In the genomic region with DNA sequence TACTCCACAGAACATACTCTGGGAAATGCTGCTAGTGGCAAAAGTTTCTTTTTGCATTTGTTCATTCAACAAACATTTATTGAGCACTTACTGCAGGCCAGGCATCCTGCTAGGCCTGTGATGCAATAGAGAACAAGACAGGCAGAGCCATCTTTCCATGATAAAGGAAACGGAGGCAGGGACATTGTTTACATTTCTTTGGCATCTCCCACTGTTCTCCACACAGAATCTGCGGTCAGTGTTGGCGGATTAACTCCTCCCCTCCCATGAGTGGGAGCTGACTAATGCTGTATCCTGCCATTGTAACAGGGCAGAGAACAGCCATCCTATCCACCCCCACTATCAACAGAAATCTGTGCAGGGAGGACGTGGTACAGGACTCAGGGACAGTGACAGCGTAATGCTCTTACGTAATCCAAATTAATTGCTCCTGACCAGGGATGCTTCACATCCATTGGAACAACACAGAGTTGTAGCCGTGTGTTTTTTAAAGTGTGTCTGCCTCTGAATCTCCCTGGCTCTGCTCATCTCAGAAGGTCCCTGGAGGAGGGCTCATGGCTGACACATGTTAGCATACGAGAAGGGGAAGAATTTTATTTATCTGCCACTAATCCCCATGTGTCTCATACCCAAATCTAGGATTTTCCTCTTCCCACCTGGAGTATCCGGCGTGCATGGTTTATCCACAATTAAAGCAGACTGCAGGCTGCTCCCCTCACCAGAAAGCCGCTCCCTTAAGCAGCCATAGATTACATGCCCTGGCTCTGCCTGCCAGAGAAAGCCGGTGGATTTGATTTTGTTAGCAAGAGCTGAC, we compare ENCODE assay signal across 10 cellular contexts. TPM values are rescaled to one million over a fixed set of nuclear protein-coding genes. Genes with fewer than 3 reads are reported as not detected.
A peak's percentile ranks its signal among the peaks of the same experiment; 100 is the strongest.
DNase-seq lines count a peak whose midpoint lies in the region; ATAC-seq, FAIRE-seq and TF ChIP-seq lines count a peak whose summit lies in the region.
"Had no signal": no experiment of that assay in that cellular context is flagged by ENCODE, and none has a peak within 500 bp of the region (broad histone marks: within the 10 kb centered on the region; RNA-seq: fewer than 3 reads in every experiment).

No MANE protein-coding gene starts in this region.

- no peak for TF ChIP-seq POLR2A in Peyer's patch (IDR thresholded peaks at IDR 0.05)

- no peak overlapping the region for H3K14ac ChIP-seq in mesenchymal stem cell (ENCODE audit: low read length in 2 of 2)

- H2BK120ac ChIP-seq in mesenchymal stem cell (ENCODE audit: low read depth, low read length) = peak overlapping the region; percentile 69

- no peaks in the 10 kb centered on the region for H3K27me3 Mint-ChIP-seq in T-cell
- peaks cover 1 to 4% of the 10 kb centered on the region in 2 donors for H3K27me3 Mint-ChIP-seq in CD4-positive, alpha-beta memory T cell
- H3K27me3 Mint-ChIP-seq: dendritic cell treated with granulocyte-macrophage colony-stimulating factor and Interleukin-4, amounts not matched to agents 40 ng/mL and 50 ng/mL, for 4 days had no signal

- POLR2A ChIA-PET in T-cell (lab: Charles Lee) = no interaction called here
- POLR2A ChIA-PET in CD4-positive, alpha-beta memory T cell (lab: Charles Lee; ENCODE audit: partially characterized antibody) = no interaction called here

- H3K4me3 Mint-ChIP-seq in T-cell = no peak overlapping the region
- H3K4me3 Mint-ChIP-seq in CD4-positive, alpha-beta memory T cell = no peak overlapping the region
- H3K4me3 Mint-ChIP-seq: dendritic cell treated with granulocyte-macrophage colony-stimulating factor and Interleukin-4, amounts not matched to agents 40 ng/mL and 50 ng/mL, for 4 days had no signal

- H3K27me3 ChIP-seq in bronchial epithelial cell (ENCODE audit: control insufficient read depth, insufficient read depth, low read length) (no peaks in the 10 kb centered on the region), mesenchymal stem cell (ENCODE audit: control insufficient read depth in 1 of 2, insufficient read depth in 1 of 2, low read length in 2 of 2) (no peaks in the 10 kb centered on the region), Peyer's patch (no peaks in the 10 kb centered on the region)
- no peaks in the 10 kb centered on the region for H3K27me3 ChIP-seq in CD4-positive, alpha-beta memory T cell (ENCODE audit: insufficient read depth, low read length)

- H2AK5ac ChIP-seq in mesenchymal stem cell (ENCODE audit: low read length, severe bottlenecking) = peak overlapping the region; percentile 65

- peak overlapping the region in 1 of 2 experiments; percentile 93 for H2BK12ac ChIP-seq in mesenchymal stem cell (ENCODE audit: low read length in 2 of 2)

- H3K4me3 ChIP-seq in bronchial epithelial cell (ENCODE audit: low read depth, low read length) = no peak overlapping the region
- peak overlapping the region in 1 of 2 experiments; percentile 25 for H3K4me3 ChIP-seq in mesenchymal stem cell (ENCODE audit: insufficient read depth in 1 of 2, low read depth in 1 of 2, low read length in 2 of 2)
- no peak overlapping the region for H3K4me3 ChIP-seq in CD4-positive, alpha-beta memory T cell (ENCODE audit: low read length in 2 of 2)
- H3K4me3 ChIP-seq in Peyer's patch = no peak overlapping the region
- H3K4me3 ChIP-seq: skin epidermis had no signal

- H3K9me3 ChIP-seq in mesenchymal stem cell (ENCODE audit: control insufficient read depth, low read length) (no peaks in the 10 kb centered on the region), Peyer's patch (no peaks in the 10 kb centered on the region)
- H3K9me3 ChIP-seq in CD4-positive, alpha-beta memory T cell (ENCODE audit: control insufficient read depth in 1 of 2, low read length in 2 of 2) = no peaks in the 10 kb centered on the region

- FAIRE-seq in bronchial epithelial cell (lab: Jason Lieb, UNC) = peak; percentile 97

- peak overlapping the region; percentile 65 for H4K8ac ChIP-seq in mesenchymal stem cell (ENCODE audit: low read length)

- H3K27ac Mint-ChIP-seq in T-cell = no peak overlapping the region
- H3K27ac Mint-ChIP-seq in CD4-positive, alpha-beta memory T cell = no peak overlapping the region
- H3K27ac Mint-ChIP-seq: dendritic cell treated with granulocyte-macrophage colony-stimulating factor and Interleukin-4, amounts not matched to agents 40 ng/mL and 50 ng/mL, for 4 days had no signal

- CTCF ChIA-PET in T-cell (lab: Charles Lee) = no interaction called here
- CTCF ChIA-PET in CD4-positive, alpha-beta memory T cell (lab: Charles Lee; ENCODE audit: partially characterized antibody) = no interaction called here

- H3K23ac ChIP-seq in mesenchymal stem cell (ENCODE audit: low read length in 2 of 2) = no peak overlapping the region

- peaks cover 17% of the 10 kb centered on the region for H3K79me1 ChIP-seq in mesenchymal stem cell (replicated peaks; ENCODE audit: low read length, poor library complexity, severe bottlenecking)

- no peaks in the 10 kb centered on the region for H3K36me3 Mint-ChIP-seq in T-cell
- no peaks in the 10 kb centered on the region for H3K36me3 Mint-ChIP-seq in CD4-positive, alpha-beta memory T cell

- H3K9me3 Mint-ChIP-seq in T-cell = no peaks in the 10 kb centered on the region
- no peaks in the 10 kb centered on the region for H3K9me3 Mint-ChIP-seq in CD4-positive, alpha-beta memory T cell
- H3K9me3 Mint-ChIP-seq: dendritic cell treated with granulocyte-macrophage colony-stimulating factor and Interleukin-4, amounts not matched to agents 40 ng/mL and 50 ng/mL, for 4 days had no signal

- H3K9ac ChIP-seq in mesenchymal stem cell (ENCODE audit: low read length) = peak overlapping the region; percentile 45

- peak overlapping the region; percentile 10 for H2AFZ ChIP-seq in mesenchymal stem cell (ENCODE audit: low read depth, low read length)

- in situ Hi-C loops in GM13976 (cut with MboI; ENCODE audit: low sequenced_read_pairs, unreplicated experiment) = no loop called here

- ATAC-seq in T-cell (replicated peaks in 1 of 4) = no peak

- DNase-seq in COLO668 (lab: John Stamatoyannopoulos, UW; ENCODE audit: unreplicated experiment) (peak; percentile 24), M059J (ENCODE audit: low read depth) (peak; percentile 96), bronchial epithelial cell (ENCODE audit: low read depth) (peak; percentile 94), mesenchymal stem cell (peak; percentile 98), T-cell (no peak), Peyer's patch (no peak), GM13976 (ENCODE audit: low spot score) (no peak)
- DNase-seq in CD4-positive, alpha-beta memory T cell = no peak

- peak overlapping the region; percentile 63 for H2BK5ac ChIP-seq in mesenchymal stem cell (ENCODE audit: low read depth, low read length, poor library complexity, severe bottlenecking)

- TF ChIP-seq CTCF in bronchial epithelial cell (IDR thresholded peaks at IDR 0.05; ENCODE audit: insufficient read depth, low read length, severe bottlenecking) = no peak
- TF ChIP-seq CTCF in Peyer's patch (IDR thresholded peaks at IDR 0.05) = no peak
- no peak for TF ChIP-seq CTCF in GM13976 (IDR thresholded peaks at IDR 0.05; ENCODE audit: borderline replicate concordance, control extremely low read depth, extremely low read depth, insufficient read depth, missing control alignments)

- H2BK15ac ChIP-seq in mesenchymal stem cell (ENCODE audit: low read depth, poor library complexity, severe bottlenecking) = peak overlapping the region; percentile 75

- H3K27ac ChIP-seq in mesenchymal stem cell (ENCODE audit: low read length, poor library complexity, severe bottlenecking) (peak overlapping the region; percentile 98), Peyer's patch (no peak overlapping the region)
- no peak overlapping the region for H3K27ac ChIP-seq in CD4-positive, alpha-beta memory T cell (ENCODE audit: low read depth, low read length)

- H3K4me2 ChIP-seq in mesenchymal stem cell (ENCODE audit: low read length, poor library complexity, severe bottlenecking) = peak overlapping the region; percentile 11

- intact Hi-C loops in CD4-positive, alpha-beta memory T cell (cut with micrococcal nuclease) = no loop called here

- peak overlapping the region; percentile 67 to 79 for H3K18ac ChIP-seq in mesenchymal stem cell (ENCODE audit: low read depth in 1 of 2, low read length in 2 of 2)

- H3K4me1 ChIP-seq in mesenchymal stem cell (ENCODE audit: control insufficient read depth, insufficient read depth, low read depth, low read length) (peaks cover 55% of the 10 kb centered on the region), Peyer's patch (no peaks in the 10 kb centered on the region)
- H3K4me1 ChIP-seq in CD4-positive, alpha-beta memory T cell (ENCODE audit: insufficient read depth, low read length) = no peaks in the 10 kb centered on the region

- peak overlapping the region; percentile 28 to 83 for H3K4ac ChIP-seq in mesenchymal stem cell (ENCODE audit: low read depth in 1 of 2, low read length in 2 of 2)

- H3K36me3 ChIP-seq in bronchial epithelial cell (ENCODE audit: control insufficient read depth, insufficient read depth, low read length) (peaks cover 9% of the 10 kb centered on the region), mesenchymal stem cell (ENCODE audit: control insufficient read depth in 1 of 2, insufficient read depth in 2 of 2, low read depth in 1 of 2, low read length in 2 of 2) (peaks cover 15 to 34% of the 10 kb centered on the region in 2 experiments), Peyer's patch (no peaks in the 10 kb centered on the region)
- no peaks in the 10 kb centered on the region for H3K36me3 ChIP-seq in CD4-positive, alpha-beta memory T cell (ENCODE audit: insufficient read depth, low read length)

- 16% methylated on average over 12 of the region's 12 CpGs for WGBS in mesenchymal stem cell

- H4K91ac ChIP-seq in mesenchymal stem cell (ENCODE audit: low read length) = no peak overlapping the region

- no peaks in the 10 kb centered on the region for H3K4me1 Mint-ChIP-seq in T-cell
- no peaks in the 10 kb centered on the region for H3K4me1 Mint-ChIP-seq in CD4-positive, alpha-beta memory T cell

RNA-seq across cellular contexts. Expression of gene STEAP3, which starts 32.3 kb away (rescaled TPM):
- total RNA-seq in M059J (2014; rRNA removed; shearing (Covaris generic)) = 9.8 and 13.9 TPM in 2 replicates
- total RNA-seq in bronchial epithelial cell = 8.1 and 11.8 TPM in 2 replicates
- 25.2 TPM for polyA plus RNA-seq in mesenchymal stem cell (2013, experiment 1 of 2)
- polyA plus RNA-seq in mesenchymal stem cell (2013, experiment 2 of 2) = 25.9 TPM
- under 1 TPM; 0.20 to 0.46 (median 0.23) TPM for total RNA-seq in T-cell
- under 1 TPM in 1 of 2 experiments, not detected in 1; 0.32 TPM for total RNA-seq in CD4-positive, alpha-beta memory T cell
- polyA plus RNA-seq in CD4-positive, alpha-beta memory T cell = not detected
- total RNA-seq in Peyer's patch = 10 to 100 TPM; 13.2 to 31.2 (median 20.5) TPM

Comparison
In these comparisons a context has a peak if more than half of its experiments do, and no peak if none do; other contexts are left out.
1. DNase-seq: peak in COLO668 (single experiment), M059J (single experiment), bronchial epithelial cell (single experiment) and mesenchymal stem cell (single experiment); none in T-cell (0 of 34), CD4-positive, alpha-beta memory T cell (0 of 5), Peyer's patch (0 of 3) and GM13976 (single experiment).